In the genomic region with DNA sequence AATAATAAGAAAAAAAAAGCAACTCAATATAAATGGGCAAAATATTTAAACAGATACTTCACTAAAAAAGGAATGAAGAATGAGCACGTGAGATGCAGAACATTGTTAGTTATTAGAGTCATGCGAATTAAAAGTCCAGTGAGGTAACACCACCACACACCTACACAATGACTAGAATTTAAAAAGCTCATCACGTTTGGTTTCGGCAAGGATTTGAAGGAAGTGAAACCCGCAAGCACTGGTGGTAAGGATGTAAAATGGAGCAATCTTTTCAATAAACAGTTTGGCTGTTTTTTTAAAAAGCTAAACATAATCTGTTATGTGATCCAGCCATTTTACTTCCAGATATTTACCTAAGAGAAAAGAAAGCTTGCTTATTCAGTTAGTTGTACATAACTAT, we compare ENCODE assay signal across 15 cellular contexts.
"Had no signal": no experiment of that assay in that cellular context is flagged by ENCODE, and none has a peak within 500 bp of the region (broad histone marks: within the 10 kb centered on the region; RNA-seq: fewer than 3 reads in every experiment).

No MANE protein-coding gene starts in this region.

- H3K4me3 ChIP-seq: hepatocyte, ovary, sigmoid colon, suprapubic skin had no signal

- H3K79me2 ChIP-seq: hepatocyte had no signal

- FAIRE-seq: kidney had no signal

- ATAC-seq: left ventricle myocardium superior had no signal

- H3K4me2 ChIP-seq: hepatocyte had no signal

- H3K36me3 ChIP-seq: ovary, sigmoid colon, suprapubic skin had no signal

- H3K27me3 ChIP-seq: hepatocyte, ovary, sigmoid colon, suprapubic skin had no signal

- H3K27ac ChIP-seq: hepatocyte, ovary, sigmoid colon, suprapubic skin, VCaP had no signal

- DNase-seq: activated CD4-positive, alpha-beta memory T cell treated with anti-CD3 and anti-CD28 coated beads for 36 hours; activated gamma-delta T cell treated with Interleukin-2 at 50 U/mL for 16 hours; activated naive CD8-positive, alpha-beta T cell treated with anti-CD3 and anti-CD28 coated beads for 36 hours; activated T-cell treated with anti-CD3 and anti-CD28 coated beads, Interleukin-2, amount 50 U/mL, for 48 hours; cerebellar nuclear complex; endodermal cell; erythroblast; kidney; left ventricle myocardium superior; ovary; sigmoid colon; stimulated activated naive CD4-positive, alpha-beta T cell treated with Interleukin-2 at 50 U/mL for 16 hours had no signal
